Comparison of ENCODE assay signal across 14 cellular contexts in genomic region chr3:30664884-30665283, GRCh38. TPM values are rescaled to one million over a fixed set of nuclear protein-coding genes. Genes with fewer than 3 reads are reported as not detected.
A peak's percentile ranks its signal among the peaks of the same experiment; 100 is the strongest.
DNase-seq lines count a peak whose midpoint lies in the region; ATAC-seq and FAIRE-seq lines count a peak whose summit lies in the region.
"Had no signal": no experiment of that assay in that cellular context is flagged by ENCODE, and none has a peak within 500 bp of the region (broad histone marks: within the 10 kb centered on the region; RNA-seq: fewer than 3 reads in every experiment).

No MANE protein-coding gene starts in this region.

- peaks cover 96% of the 10 kb centered on the region for H3K4me1 Mint-ChIP-seq in activated CD4-positive, alpha-beta T cell treated with anti-CD3 and anti-CD28 coated beads, Interleukin-2, amount 10 ng/mL, durations not matched to agents 7 days and 5 days

- POLR2A ChIA-PET in activated CD4-positive, alpha-beta T cell treated with anti-CD3 and anti-CD28 coated beads, Interleukin-2, amount 10 ng/mL, durations not matched to agents 7 days and 5 days (lab: Charles Lee): interaction anchor here (0.9 to 1.9 kb wide), 2 partner anchors 9 to 21 kb away, joined by 3 to 4 read pairs; no protein-coding TSS in a partner anchor

- no peaks in the 10 kb centered on the region for H3K27me3 Mint-ChIP-seq in activated CD4-positive, alpha-beta T cell treated with anti-CD3 and anti-CD28 coated beads, Interleukin-2, amount 10 ng/mL, durations not matched to agents 7 days and 5 days

- peak overlapping the region in 1 of 2 donors; percentile 82 for H3K27ac ChIP-seq in small intestine (ENCODE audit: low read depth in 1 of 2, low read length in 1 of 2)

- ATAC-seq in GM19395 (IDR thresholded peaks at IDR 0.05; ENCODE audit: unreplicated experiment): no peak

- no peaks in the 10 kb centered on the region for H3K9me3 ChIP-seq in small intestine (ENCODE audit: control insufficient read depth, low read depth)
- H3K9me3 ChIP-seq in MG63: no peaks in the 10 kb centered on the region
- H3K9me3 ChIP-seq: gastrocnemius medialis had no signal

- FAIRE-seq in small intestine (lab: Jason Lieb, UNC): no peak
- FAIRE-seq: bronchial epithelial cell had no signal

- H3K36me3 ChIP-seq in small intestine (ENCODE audit: control insufficient read depth in 2 of 2, insufficient read depth in 2 of 2, low read length in 2 of 2): peaks cover 0 to 3% of the 10 kb centered on the region in 2 donors
- H3K36me3 ChIP-seq in MG63: no peaks in the 10 kb centered on the region; the same call in 1 of the 2 replicates

- no peak overlapping the region for H3K4me3 ChIP-seq in small intestine (ENCODE audit: low read depth in 1 of 2, low read length in 2 of 2)
- H3K4me3 ChIP-seq in MG63: no peak overlapping the region
- H3K4me3 ChIP-seq: gastrocnemius medialis had no signal

- peak overlapping the region; percentile 83 for H3K27ac Mint-ChIP-seq in activated CD4-positive, alpha-beta T cell treated with anti-CD3 and anti-CD28 coated beads, Interleukin-2, amount 10 ng/mL, durations not matched to agents 7 days and 5 days

- peaks cover 0 to 14% of the 10 kb centered on the region in 2 donors for H3K4me1 ChIP-seq in small intestine (ENCODE audit: control insufficient read depth in 2 of 2, insufficient read depth in 1 of 2, low read depth in 1 of 2, low read length in 1 of 2)

- H3K9me3 Mint-ChIP-seq in activated CD4-positive, alpha-beta T cell treated with anti-CD3 and anti-CD28 coated beads, Interleukin-2, amount 10 ng/mL, durations not matched to agents 7 days and 5 days: no peaks in the 10 kb centered on the region

- no peaks in the 10 kb centered on the region for H3K27me3 ChIP-seq in small intestine (ENCODE audit: control insufficient read depth in 2 of 2, insufficient read depth in 2 of 2, low read length in 2 of 2)
- H3K27me3 ChIP-seq in MG63: no peaks in the 10 kb centered on the region
- H3K27me3 ChIP-seq: gastrocnemius medialis had no signal

- H3K36me3 Mint-ChIP-seq in activated CD4-positive, alpha-beta T cell treated with anti-CD3 and anti-CD28 coated beads, Interleukin-2, amount 10 ng/mL, durations not matched to agents 7 days and 5 days (ENCODE audit: low read depth): peaks cover 75% of the 10 kb centered on the region

- CTCF ChIA-PET in activated CD4-positive, alpha-beta T cell treated with anti-CD3 and anti-CD28 coated beads, Interleukin-2, amount 10 ng/mL, durations not matched to agents 7 days and 5 days (lab: Charles Lee): interaction anchor here (1.0 to 1.8 kb wide), 6 partner anchors 9 to 36 kb away, joined by 3 to 7 read pairs (median 3); no protein-coding TSS in a partner anchor

- peak overlapping the region; percentile 55 for H3K4me3 Mint-ChIP-seq in activated CD4-positive, alpha-beta T cell treated with anti-CD3 and anti-CD28 coated beads, Interleukin-2, amount 10 ng/mL, durations not matched to agents 7 days and 5 days

- peak; percentile 54 for DNase-seq in activated CD4-positive, alpha-beta T cell treated with anti-CD3 and anti-CD28 coated beads, Interleukin-2, amount 10 ng/mL, durations not matched to agents 7 days and 5 days
- DNase-seq in activated CD4-positive, alpha-beta T cell treated with anti-CD3 and anti-CD28 coated beads for 4 hours: no peak
- DNase-seq in OCI-M1 (lab: John Stamatoyannopoulos, UW) (peak; percentile 90), small intestine (peak; percentile 29), HPDE6-E6E7 (ENCODE audit: extremely low spot score) (no peak), MG63 (no peak)
- DNase-seq in central memory CD4-positive, alpha-beta T cell: peak; percentile 71
- DNase-seq: activated CD4-positive, CD25-positive, alpha-beta regulatory T cell treated with anti-CD3 and anti-CD28 coated beads, Interleukin-2, amount 50 U/mL, for 72 hours; gastrocnemius medialis; Karpas-422; mesendoderm; NCI-H774 had no signal

- 60 to 81% (median 70%) methylated on average over 6 of the region's 6 CpGs for WGBS in small intestine, 3 donors

RNA-seq across cellular contexts. Expression of gene TGFBR2, which starts 58.5 kb away (rescaled TPM):
- 10 to 100 TPM; 74.4 to 77.8 TPM for total RNA-seq in activated CD4-positive, alpha-beta T cell treated with anti-CD3 and anti-CD28 coated beads, Interleukin-2, amount 10 ng/mL, durations not matched to agents 7 days and 5 days
- polyA plus RNA-seq in small intestine: 10 to 100 TPM in 2 of 3 donors, 1 to 10 TPM in 1; 6.0 to 77.5 (median 13.5) TPM
- 28.9 and 32.1 TPM in 2 replicates for total RNA-seq in MG63 (2014; rRNA removed; shearing (Covaris generic); ENCODE audit: low replicate concordance)

Comparison
In these comparisons a context has a peak if more than half of its experiments do, and no peak if none do; other contexts are left out.
1. DNase-seq: peak in activated CD4-positive, alpha-beta T cell treated with anti-CD3 and anti-CD28 coated beads, Interleukin-2, amount 10 ng/mL, durations not matched to agents 7 days and 5 days (single experiment), OCI-M1 (single experiment), central memory CD4-positive, alpha-beta T cell (single experiment) and small intestine (single experiment); none in activated CD4-positive, alpha-beta T cell treated with anti-CD3 and anti-CD28 coated beads for 4 hours (0 of 2), HPDE6-E6E7 (single experiment) and MG63 (single experiment).